10 cellular contexts compared by ENCODE assay signal in genomic region chr6:96542702-96543101, GRCh38. TPM values are rescaled to one million over a fixed set of nuclear protein-coding genes. Genes with fewer than 3 reads are reported as not detected.
DNase-seq lines count a peak whose midpoint lies in the region; ATAC-seq and TF ChIP-seq lines count a peak whose summit lies in the region.
"Had no signal": no experiment of that assay in that cellular context is flagged by ENCODE, and none has a peak within 500 bp of the region (broad histone marks: within the 10 kb centered on the region; RNA-seq: fewer than 3 reads in every experiment).

No MANE protein-coding gene starts in this region.

- TF ChIP-seq CTCF in epithelial cell of proximal tubule (conservative IDR thresholded peaks at IDR 0.05; ENCODE audit: low read depth, low read length) = peak; percentile 45

- DNase-seq in AML-193 (lab: John Stamatoyannopoulos, UW) (peak; percentile 13 to 18), NCI-H1694 treated with DMSO at 0.1 percent for 48 hours (lab: John Stamatoyannopoulos, UW) (peak; percentile 30), epithelial cell of proximal tubule (ENCODE audit: low read depth) (no peak), inferior parietal cortex (ENCODE audit: extremely low spot score) (no peak), DMS153 (lab: John Stamatoyannopoulos, UW) (no peak), NCI-H2081 (lab: John Stamatoyannopoulos, UW) (no peak)
- DNase-seq in activated CD8-positive, alpha-beta memory T cell treated with anti-CD3 and anti-CD28 coated beads for 24 hours = no peak

- no peak overlapping the region for H3K4me3 ChIP-seq in epithelial cell of proximal tubule (ENCODE audit: low read depth, low read length)
- H3K4me3 ChIP-seq: tibial nerve had no signal

- peak; percentile 70 for ATAC-seq in GM18909 (IDR thresholded peaks at IDR 0.05; ENCODE audit: poor library complexity, unreplicated experiment)

RNA-seq across cellular contexts. Expression of gene FHL5, which starts 20.2 kb away (rescaled TPM):
- not detected in 2 replicates for total RNA-seq in epithelial cell of proximal tubule
- total RNA-seq: NCI-H460 had no signal

RNA-seq across cellular contexts. Expression of gene UFL1, which starts 21.1 kb away (rescaled TPM):
- total RNA-seq in epithelial cell of proximal tubule = 18.0 and 18.8 TPM in 2 replicates

Comparison
In these comparisons a context has a peak if more than half of its experiments do, and no peak if none do; other contexts are left out.
1. DNase-seq: peak in AML-193 (2 of 2) and NCI-H1694 treated with DMSO at 0.1 percent for 48 hours (single experiment); none in epithelial cell of proximal tubule (single experiment), activated CD8-positive, alpha-beta memory T cell treated with anti-CD3 and anti-CD28 coated beads for 24 hours (single experiment), inferior parietal cortex (single experiment), DMS153 (single experiment) and NCI-H2081 (0 of 2).